8 cellular contexts compared by ENCODE assay signal in genomic region chr5:144189800-144190429, GRCh38. TPM values are rescaled to one million over a fixed set of nuclear protein-coding genes. Genes with fewer than 3 reads are reported as not detected.
DNase-seq lines count a peak whose midpoint lies in the region; ATAC-seq and TF ChIP-seq lines count a peak whose summit lies in the region.

No MANE protein-coding gene starts in this region.

- H3K36me3 Mint-ChIP-seq in activated CD4-positive, alpha-beta memory T cell treated with anti-CD3 and anti-CD28 coated beads, Interleukin-2, amount 10 ng/mL, durations not matched to agents 7 days and 5 days (ENCODE audit: low read depth), result no peaks in the 10 kb centered on the region
- no peaks in the 10 kb centered on the region for H3K36me3 Mint-ChIP-seq in WTC11

- no peak overlapping the region for H3K9ac ChIP-seq in MM.1S (ENCODE audit: low read length)

- H3K4me1 ChIP-seq in left ventricle myocardium inferior, result no peaks in the 10 kb centered on the region
- H3K4me1 ChIP-seq in MM.1S (ENCODE audit: low read length), result peaks cover 45% of the 10 kb centered on the region

- no peaks in the 10 kb centered on the region for H3K27me3 Mint-ChIP-seq in activated CD4-positive, alpha-beta memory T cell treated with anti-CD3 and anti-CD28 coated beads, Interleukin-2, amount 10 ng/mL, durations not matched to agents 7 days and 5 days
- H3K27me3 Mint-ChIP-seq in WTC11 (ENCODE audit: low read depth), result no peaks in the 10 kb centered on the region; the same call in 1 of the 2 replicates

- H3K9me3 ChIP-seq in left ventricle myocardium inferior (replicated peaks), result no peaks in the 10 kb centered on the region
- H3K9me3 ChIP-seq in MM.1S (replicated peaks; ENCODE audit: insufficient read depth, low read length), result no peaks in the 10 kb centered on the region

- no peaks in the 10 kb centered on the region for H4K20me1 ChIP-seq in MM.1S (ENCODE audit: insufficient read depth, low read length)

- CTCF ChIA-PET in activated CD4-positive, alpha-beta memory T cell treated with anti-CD3 and anti-CD28 coated beads, Interleukin-2, amount 10 ng/mL, durations not matched to agents 7 days and 5 days (lab: Charles Lee), result interaction anchor here (1.4 to 4.8 kb wide), 6 partner anchors 14 to 1187 kb away, joined by 3 to 31 read pairs (median 10); partner anchors contain the start of genes KCTD16 and YIPF5
- CTCF ChIA-PET in WTC11 (lab: Charles Lee), result interaction anchor here (1.2 kb wide), 1 partner anchor 14 kb away, joined by 3 read pairs; no protein-coding TSS in a partner anchor

- H3K36me3 ChIP-seq in left ventricle myocardium inferior (no peaks in the 10 kb centered on the region), MM.1S (replicated peaks; ENCODE audit: insufficient read depth, low read length) (no peaks in the 10 kb centered on the region)

- no peaks in the 10 kb centered on the region for H3K9me2 ChIP-seq in MM.1S (replicated peaks; ENCODE audit: insufficient read depth, low read length)

- H3K27ac ChIP-seq in left ventricle myocardium inferior (replicated peaks) (no peak overlapping the region), MM.1S (ENCODE audit: low read length) (peak overlapping the region; percentile 34; the same call in 1 of the 2 replicates)

- H3K4me3 Mint-ChIP-seq in activated CD4-positive, alpha-beta memory T cell treated with anti-CD3 and anti-CD28 coated beads, Interleukin-2, amount 10 ng/mL, durations not matched to agents 7 days and 5 days, result peak overlapping the region; percentile 51
- no peak overlapping the region for H3K4me3 Mint-ChIP-seq in WTC11

- H3F3A ChIP-seq in MM.1S (ENCODE audit: insufficient read depth, low read length), result peaks cover 21% of the 10 kb centered on the region

- peak overlapping the region; percentile 87 for H3K27ac Mint-ChIP-seq in activated CD4-positive, alpha-beta memory T cell treated with anti-CD3 and anti-CD28 coated beads, Interleukin-2, amount 10 ng/mL, durations not matched to agents 7 days and 5 days
- H3K27ac Mint-ChIP-seq in WTC11, result no peak overlapping the region

- H3K4me1 Mint-ChIP-seq in activated CD4-positive, alpha-beta memory T cell treated with anti-CD3 and anti-CD28 coated beads, Interleukin-2, amount 10 ng/mL, durations not matched to agents 7 days and 5 days, result peaks cover 4% of the 10 kb centered on the region
- no peaks in the 10 kb centered on the region for H3K4me1 Mint-ChIP-seq in WTC11

- H2AFZ ChIP-seq in MM.1S (ENCODE audit: low read length), result no peak overlapping the region

- no peaks in the 10 kb centered on the region for H3K9me3 Mint-ChIP-seq in activated CD4-positive, alpha-beta memory T cell treated with anti-CD3 and anti-CD28 coated beads, Interleukin-2, amount 10 ng/mL, durations not matched to agents 7 days and 5 days
- H3K9me3 Mint-ChIP-seq in WTC11, result no peaks in the 10 kb centered on the region

- H3K27me3 ChIP-seq in left ventricle myocardium inferior (ENCODE audit: low read depth), result peaks cover 15% of the 10 kb centered on the region
- no peaks in the 10 kb centered on the region for H3K27me3 ChIP-seq in MM.1S (replicated peaks; ENCODE audit: insufficient read depth, low read length)

- H3K4me2 ChIP-seq in MM.1S (ENCODE audit: low read depth, low read length), result peak overlapping the region; percentile 18; the same call in 1 of the 2 replicates

- POLR2A ChIA-PET in activated CD4-positive, alpha-beta memory T cell treated with anti-CD3 and anti-CD28 coated beads, Interleukin-2, amount 10 ng/mL, durations not matched to agents 7 days and 5 days (lab: Charles Lee), result interaction anchor here (0.9 to 8.5 kb wide), 6 partner anchors 19 to 1188 kb away, joined by 3 to 104 read pairs (median 5); partner anchors contain the start of genes KCTD16 and YIPF5
- POLR2A ChIA-PET in WTC11 (lab: Charles Lee), result no interaction called here

- no peaks in the 10 kb centered on the region for H3K79me2 ChIP-seq in MM.1S (ENCODE audit: low read length)

- intact Hi-C loops in left cardiac atrium (cut with DNase I) (no loop called here), left ventricle myocardium inferior (cut with micrococcal nuclease) (no loop called here)

- DNase-seq in left cardiac atrium, result peak; percentile 22
- DNase-seq in left ventricle myocardium inferior, result no peak
- DNase-seq in MM.1S, result peak; percentile 72
- peak; percentile 84 for DNase-seq in activated CD4-positive, alpha-beta memory T cell treated with anti-CD3 and anti-CD28 coated beads, Interleukin-2, amount 10 ng/mL, durations not matched to agents 7 days and 5 days
- DNase-seq in fibroblast of the aortic adventitia (ENCODE audit: low read depth), result peak; percentile 92
- peak; percentile 49 for DNase-seq in stimulated activated CD8-positive, alpha-beta memory T cell treated with anti-CD3 and anti-CD28 coated beads, Interleukin-15, amount 100 ng/mL, for 1 hour (ENCODE audit: low read depth)
- DNase-seq in DMS153 treated with DMSO at 0.1 percent for 48 hours (lab: John Stamatoyannopoulos, UW; ENCODE audit: unreplicated experiment), result no peak
- DNase-seq in WTC11 (ENCODE audit: low spot score), result no peak

- H3K4me3 ChIP-seq in left ventricle myocardium inferior, result no peak overlapping the region
- no peak overlapping the region for H3K4me3 ChIP-seq in MM.1S (ENCODE audit: low read length)
- no peak overlapping the region for H3K4me3 ChIP-seq in fibroblast of the aortic adventitia (ENCODE audit: low read depth, low read length)

- ATAC-seq in left cardiac atrium (peak; percentile 57 to 65), WTC11 (no peak)

- no peak for TF ChIP-seq CTCF in left ventricle myocardium inferior (IDR thresholded peaks at IDR 0.05; ENCODE audit: borderline replicate concordance)
- TF ChIP-seq CTCF in MM.1S (IDR thresholded peaks at IDR 0.05; ENCODE audit: low read length), result no peak
- TF ChIP-seq CTCF in fibroblast of the aortic adventitia (IDR thresholded peaks at IDR 0.05; ENCODE audit: insufficient read depth, low read length), result no peak
- TF ChIP-seq CTCF in WTC11 (IDR thresholded peaks at IDR 0.05), result no peak

TF ChIP-seq in WTC11, 78 proteins besides CTCF, POLR2A, EP300 and RAD21 (continues in another document):
- TF ChIP-seq ARID4B (CRISPR knock-in tag; IDR thresholded peaks at IDR 0.05; ENCODE audit: borderline replicate concordance), result no peak
- no peak for TF ChIP-seq NFE2L1 (CRISPR knock-in tag; IDR thresholded peaks at IDR 0.05)
- no peak for TF ChIP-seq ZNF263 (CRISPR knock-in tag; IDR thresholded peaks at IDR 0.05; ENCODE audit: low read depth)
- TF ChIP-seq, protein P1, sequence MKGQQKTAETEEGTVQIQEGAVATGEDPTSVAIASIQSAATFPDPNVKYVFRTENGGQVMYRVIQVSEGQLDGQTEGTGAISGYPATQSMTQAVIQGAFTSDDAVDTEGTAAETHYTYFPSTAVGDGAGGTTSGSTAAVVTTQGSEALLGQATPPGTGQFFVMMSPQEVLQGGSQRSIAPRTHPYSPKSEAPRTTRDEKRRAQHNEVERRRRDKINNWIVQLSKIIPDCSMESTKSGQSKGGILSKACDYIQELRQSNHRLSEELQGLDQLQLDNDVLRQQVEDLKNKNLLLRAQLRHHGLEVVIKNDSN (CRISPR knock-in tag; IDR thresholded peaks at IDR 0.05), result no peak
- TF ChIP-seq SP1 (CRISPR knock-in tag; conservative IDR thresholded peaks at IDR 0.05), result no peak
- no peak for TF ChIP-seq RORB (CRISPR knock-in tag; IDR thresholded peaks at IDR 0.05)
- no peak for TF ChIP-seq GRHL2 (CRISPR knock-in tag; IDR thresholded peaks at IDR 0.05; ENCODE audit: insufficient replicate concordance, severe bottlenecking)
- TF ChIP-seq OVOL2 (CRISPR knock-in tag; IDR thresholded peaks at IDR 0.05; ENCODE audit: borderline replicate concordance), result no peak

RNA-seq across cellular contexts. Expression of gene KCTD16, which starts 19.2 kb away (rescaled TPM):
- under 1 TPM in 1 of 2 donors, not detected in 1; 0.15 TPM for total RNA-seq in left cardiac atrium
- 0.08 TPM for total RNA-seq in left ventricle myocardium inferior
- total RNA-seq in activated CD4-positive, alpha-beta memory T cell treated with anti-CD3 and anti-CD28 coated beads, Interleukin-2, amount 10 ng/mL, durations not matched to agents 7 days and 5 days, result not detected
- total RNA-seq in fibroblast of the aortic adventitia (ENCODE audit: low replicate concordance), result 7.4 and 12.6 TPM in 2 replicates
- total RNA-seq in WTC11 (2021), result 0.20 to 0.73 TPM (median 0.34 TPM) in 3 replicates

RNA-seq across cellular contexts. Expression of gene YIPF5, which starts 19.5 kb away (rescaled TPM):
- 10 to 100 TPM; 33.9 to 34.9 TPM for total RNA-seq in left cardiac atrium
- 26.1 TPM for total RNA-seq in left ventricle myocardium inferior
- 10 to 100 TPM; 45.1 to 47.5 TPM for total RNA-seq in activated CD4-positive, alpha-beta memory T cell treated with anti-CD3 and anti-CD28 coated beads, Interleukin-2, amount 10 ng/mL, durations not matched to agents 7 days and 5 days
- total RNA-seq in fibroblast of the aortic adventitia (ENCODE audit: low replicate concordance), result 83.9 and 125 TPM in 2 replicates
- total RNA-seq in WTC11 (2021), result 33.8 to 39.2 TPM (median 37.7 TPM) in 3 replicates

Comparison
In these comparisons a context has a peak if more than half of its experiments do, and no peak if none do; other contexts are left out.
1. DNase-seq: peak in left cardiac atrium (single experiment), MM.1S (single experiment), activated CD4-positive, alpha-beta memory T cell treated with anti-CD3 and anti-CD28 coated beads, Interleukin-2, amount 10 ng/mL, durations not matched to agents 7 days and 5 days (single experiment), fibroblast of the aortic adventitia (single experiment) and stimulated activated CD8-positive, alpha-beta memory T cell treated with anti-CD3 and anti-CD28 coated beads, Interleukin-15, amount 100 ng/mL, for 1 hour (single experiment); none in left ventricle myocardium inferior (single experiment), DMS153 treated with DMSO at 0.1 percent for 48 hours (single experiment) and WTC11 (single experiment).